In the genomic region with DNA sequence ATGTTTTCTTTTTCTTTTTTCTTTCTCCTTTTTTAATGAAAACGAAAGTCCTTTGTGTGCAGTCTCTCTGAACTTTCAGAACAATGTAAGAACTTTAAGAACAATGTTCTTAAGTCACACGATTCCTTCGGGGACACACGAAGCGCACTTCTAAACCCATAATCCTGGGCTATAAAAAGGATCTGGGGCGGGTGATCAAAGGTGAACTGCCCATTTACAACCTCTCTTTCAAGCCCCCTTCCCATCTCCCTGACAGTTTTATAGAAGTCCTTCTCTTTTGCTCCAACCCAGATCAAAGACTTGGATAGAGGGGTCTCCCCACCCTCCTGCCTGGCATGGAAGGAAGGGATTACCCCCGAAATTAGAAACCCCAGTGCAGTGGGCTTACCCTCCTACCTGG, we compare ENCODE assay signal across 16 cellular contexts.
DNase-seq lines count a peak whose midpoint lies in the region; ATAC-seq, FAIRE-seq and TF ChIP-seq lines count a peak whose summit lies in the region.
"Had no signal": no experiment of that assay in that cellular context is flagged by ENCODE, and none has a peak within 500 bp of the region (broad histone marks: within the 10 kb centered on the region; RNA-seq: fewer than 3 reads in every experiment).

No MANE protein-coding gene starts in this region.

- H3K27me3 ChIP-seq in neuronal stem cell (ENCODE audit: control insufficient read depth in 3 of 3, insufficient read depth in 3 of 3, low read depth in 1 of 3, low read length in 3 of 3) (peaks cover 0 to 22% (median 0%) of the 10 kb centered on the region in 3 experiments), left ventricle myocardium inferior (ENCODE audit: low read depth) (no peaks in the 10 kb centered on the region)
- H3K27me3 ChIP-seq: Peyer's patch had no signal

- CTCF ChIA-PET in HEK293 (lab: Yijun Ruan, JAX), result interaction anchor here (0.7 kb wide), 1 partner anchor 106 kb away, joined by 3 read pairs; no protein-coding TSS in a partner anchor

- H2BK120ac ChIP-seq in neuronal stem cell (ENCODE audit: low read depth, low read length), result no peak overlapping the region

- no peak for FAIRE-seq in kidney (lab: Jason Lieb, UNC)

- no peak overlapping the region for H3K4me2 ChIP-seq in neuronal stem cell (ENCODE audit: insufficient read depth, low read length, poor library complexity, severe bottlenecking)

- no peaks in the 10 kb centered on the region for H3K9me3 Mint-ChIP-seq in activated CD4-positive, alpha-beta T cell treated with anti-CD3 and anti-CD28 coated beads, Interleukin-2, amount 10 ng/mL, durations not matched to agents 24 days and 14 days
- H3K9me3 Mint-ChIP-seq in chondrocyte (ENCODE audit: low read depth), result peaks cover 2% of the 10 kb centered on the region
- H3K9me3 Mint-ChIP-seq: CD4-positive, alpha-beta T cell; effector memory CD8-positive, alpha-beta T cell had no signal

- H3K4me1 ChIP-seq in HEK293 (ENCODE audit: control insufficient read depth, insufficient read depth, low read length) (no peaks in the 10 kb centered on the region), neuronal stem cell (ENCODE audit: control insufficient read depth in 2 of 2, insufficient read depth in 1 of 2, low read depth in 1 of 2, low read length in 2 of 2) (peaks cover 2 to 14% of the 10 kb centered on the region in 2 donors), kidney (ENCODE audit: control insufficient read depth in 1 of 2, insufficient read depth in 1 of 2, low read depth in 1 of 2, low read length in 2 of 2) (peaks cover 0 to 2% of the 10 kb centered on the region in 2 donors), left ventricle myocardium inferior (peaks cover 40% of the 10 kb centered on the region)

- H2AK5ac ChIP-seq in neuronal stem cell (ENCODE audit: low read depth, low read length), result no peak overlapping the region

- H3K4me3 ChIP-seq in HEK293 (ENCODE audit: low read depth, low read length) (no peak overlapping the region), neuronal stem cell (ENCODE audit: low read length in 2 of 2) (no peak overlapping the region), kidney (ENCODE audit: low read length in 2 of 2) (no peak overlapping the region), left ventricle myocardium inferior (no peak overlapping the region)
- H3K4me3 ChIP-seq: Peyer's patch had no signal

- H4K91ac ChIP-seq in neuronal stem cell (ENCODE audit: low read depth, low read length, poor library complexity), result no peak overlapping the region

- no CpG with 5 or more reads among the region's 7 CpGs for WGBS in neuronal stem cell (ENCODE audit: extremely low coverage in 2 of 2, insufficient read length in 2 of 2, insufficient replicate concordance in 1 of 2), 2 donors

- H3K18ac ChIP-seq in neuronal stem cell (ENCODE audit: low read length), result peak overlapping the region; percentile 9

- H3K4ac ChIP-seq in neuronal stem cell (ENCODE audit: low read length), result no peak overlapping the region

- H2AFZ ChIP-seq in neuronal stem cell (ENCODE audit: low read length), result no peak overlapping the region

- H2BK15ac ChIP-seq in neuronal stem cell (ENCODE audit: low read length), result no peak overlapping the region

- peak overlapping the region; percentile 71 for H3K4me3 Mint-ChIP-seq in activated CD4-positive, alpha-beta T cell treated with anti-CD3 and anti-CD28 coated beads, Interleukin-2, amount 10 ng/mL, durations not matched to agents 24 days and 14 days
- H3K4me3 Mint-ChIP-seq in chondrocyte (ENCODE audit: unreplicated experiment), result peak overlapping the region; percentile 1

- H3K27ac Mint-ChIP-seq in activated CD4-positive, alpha-beta T cell treated with anti-CD3 and anti-CD28 coated beads, Interleukin-2, amount 10 ng/mL, durations not matched to agents 24 days and 14 days, result peak overlapping the region; percentile 92
- peak overlapping the region; percentile 74 for H3K27ac Mint-ChIP-seq in chondrocyte (ENCODE audit: unreplicated experiment)
- H3K27ac Mint-ChIP-seq: CD4-positive, alpha-beta T cell had no signal

- TF ChIP-seq CTCF in HEK293 (tag by site-specific recombination; IDR thresholded peaks at IDR 0.05) (no peak), chondrocyte (IDR thresholded peaks at IDR 0.05) (no peak), kidney (IDR thresholded peaks at IDR 0.05; ENCODE audit: borderline replicate concordance, extremely low read depth, insufficient read depth) (no peak), left ventricle myocardium inferior (IDR thresholded peaks at IDR 0.05; ENCODE audit: borderline replicate concordance) (no peak)

- no peak for DNase-seq in activated CD4-positive, alpha-beta T cell treated with anti-CD3 and anti-CD28 coated beads, Interleukin-2, amount 10 ng/mL, durations not matched to agents 24 days and 14 days
- DNase-seq in activated CD4-positive, alpha-beta T cell treated with anti-CD3 and anti-CD28 coated beads for 1 hour, result no peak
- DNase-seq in chondrocyte (ENCODE audit: low spot score) (no peak), neuronal stem cell (ENCODE audit: low spot score) (no peak), kidney (no peak), left ventricle myocardium inferior (no peak)
- DNase-seq: CD4-positive, alpha-beta T cell; effector memory CD8-positive, alpha-beta T cell; left ventricle myocardium superior; NCI-H1092; NCI-H748 treated with DMSO at 0.1 percent for 48 hours; Peyer's patch; stimulated activated CD4-positive, alpha-beta T cell treated with anti-CD3 and anti-CD28 coated beads, Interleukin-12 subunit alpha, Interleukin-12 subunit beta, amount 100 ng/mL, for 4 hours; stimulated activated naive CD4-positive, alpha-beta T cell treated with Interleukin-2 at 50 U/mL for 16 hours had no signal

- no peak overlapping the region for H2BK12ac ChIP-seq in neuronal stem cell (ENCODE audit: low read length)

- no peaks in the 10 kb centered on the region for H3K79me1 ChIP-seq in neuronal stem cell (ENCODE audit: low read depth, low read length)

- no peak overlapping the region for H3K23ac ChIP-seq in neuronal stem cell (ENCODE audit: low read depth, low read length, poor library complexity)

- no peak overlapping the region for H4K8ac ChIP-seq in neuronal stem cell (ENCODE audit: low read depth, low read length)

- no peak overlapping the region for H2BK5ac ChIP-seq in neuronal stem cell (ENCODE audit: low read length)

- H3K36me3 ChIP-seq in HEK293 (ENCODE audit: control insufficient read depth in 2 of 2, insufficient read depth in 1 of 2, low read length in 2 of 2) (no peaks in the 10 kb centered on the region), neuronal stem cell (replicated peaks in 1 of 2; ENCODE audit: control insufficient read depth in 2 of 2, insufficient read depth in 2 of 2, low read length in 2 of 2) (no peaks in the 10 kb centered on the region), kidney (ENCODE audit: control insufficient read depth in 1 of 2, insufficient read depth in 2 of 2, low read length in 2 of 2) (no peaks in the 10 kb centered on the region), left ventricle myocardium inferior (no peaks in the 10 kb centered on the region)
- H3K36me3 ChIP-seq: Peyer's patch had no signal

- no peak overlapping the region for H3K27ac ChIP-seq in HEK293 (ENCODE audit: extremely low read depth, low read depth, low read length)
- no peak overlapping the region for H3K27ac ChIP-seq in neuronal stem cell (replicated peaks; ENCODE audit: low read length)
- no peak overlapping the region for H3K27ac ChIP-seq in kidney (ENCODE audit: low read depth in 2 of 2, low read length in 2 of 2)
- H3K27ac ChIP-seq in left ventricle myocardium inferior (replicated peaks), result no peak overlapping the region

- no peaks in the 10 kb centered on the region for H3K36me3 Mint-ChIP-seq in activated CD4-positive, alpha-beta T cell treated with anti-CD3 and anti-CD28 coated beads, Interleukin-2, amount 10 ng/mL, durations not matched to agents 24 days and 14 days (ENCODE audit: low read depth)
- H3K36me3 Mint-ChIP-seq in chondrocyte (ENCODE audit: low read depth), result no peaks in the 10 kb centered on the region

- H3K14ac ChIP-seq in neuronal stem cell (ENCODE audit: low read length), result no peak overlapping the region

- POLR2A ChIA-PET in HEK293 (lab: Yijun Ruan, JAX), result no interaction called here

- H3K9me3 ChIP-seq in HEK293 (ENCODE audit: control insufficient read depth, insufficient read depth, low read depth, low read length) (no peaks in the 10 kb centered on the region), neuronal stem cell (replicated peaks in 1 of 2; ENCODE audit: control insufficient read depth in 2 of 2, insufficient read depth in 1 of 2, low read depth in 1 of 2, low read length in 2 of 2) (no peaks in the 10 kb centered on the region), kidney (ENCODE audit: control insufficient read depth in 1 of 2, low read length in 2 of 2) (no peaks in the 10 kb centered on the region), left ventricle myocardium inferior (replicated peaks) (no peaks in the 10 kb centered on the region)
- H3K9me3 ChIP-seq: Peyer's patch had no signal

- intact Hi-C loops in activated CD4-positive, alpha-beta T cell treated with anti-CD3 and anti-CD28 coated beads, Interleukin-2, amount 10 ng/mL, durations not matched to agents 24 days and 14 days (cut with micrococcal nuclease), result loop anchor here (5.0 kb wide), 1 partner anchor 88 kb away; no protein-coding TSS in a partner anchor
- intact Hi-C loops in kidney (cut with DNase I) (no loop called here), left ventricle myocardium inferior (cut with micrococcal nuclease) (no loop called here)

- ATAC-seq in GM21619 (IDR thresholded peaks at IDR 0.05; ENCODE audit: unreplicated experiment), result no peak
- ATAC-seq: effector memory CD8-positive, alpha-beta T cell; left ventricle myocardium superior had no signal

- H3K9ac ChIP-seq in neuronal stem cell (ENCODE audit: low read depth, low read length, poor library complexity) (no peak overlapping the region), kidney (ENCODE audit: low read length in 2 of 2) (no peak overlapping the region)

- peaks cover 55% of the 10 kb centered on the region for H3K4me1 Mint-ChIP-seq in activated CD4-positive, alpha-beta T cell treated with anti-CD3 and anti-CD28 coated beads, Interleukin-2, amount 10 ng/mL, durations not matched to agents 24 days and 14 days
- H3K4me1 Mint-ChIP-seq in chondrocyte (ENCODE audit: low read depth), result peaks cover 79% of the 10 kb centered on the region

- H3K27me3 Mint-ChIP-seq in activated CD4-positive, alpha-beta T cell treated with anti-CD3 and anti-CD28 coated beads, Interleukin-2, amount 10 ng/mL, durations not matched to agents 24 days and 14 days, result peaks cover 14% of the 10 kb centered on the region
- no peaks in the 10 kb centered on the region for H3K27me3 Mint-ChIP-seq in chondrocyte (ENCODE audit: low read depth)
